In genomic region chr2:108325756-108326155, GRCh38 we compare ENCODE assay signal across 1 cellular context.
TF ChIP-seq lines count a peak whose summit lies in the region.

No MANE protein-coding gene starts in this region.

TF ChIP-seq in WTC11, 78 proteins besides CTCF, POLR2A, EP300 and RAD21 (continued from another document):
- TF ChIP-seq NFATC4 (CRISPR knock-in tag; IDR thresholded peaks at IDR 0.05) (no peak), GABPB1 (CRISPR knock-in tag; IDR thresholded peaks at IDR 0.05) (no peak), SMAD3 (CRISPR knock-in tag; IDR thresholded peaks at IDR 0.05; ENCODE audit: borderline replicate concordance) (no peak), GRHL2 (CRISPR knock-in tag; IDR thresholded peaks at IDR 0.05; ENCODE audit: insufficient replicate concordance, severe bottlenecking) (no peak), JUN (CRISPR knock-in tag; IDR thresholded peaks at IDR 0.05) (no peak), STAT6 (CRISPR knock-in tag; conservative IDR thresholded peaks at IDR 0.05; ENCODE audit: low read depth) (no peak), TEAD1 (CRISPR knock-in tag; IDR thresholded peaks at IDR 0.05) (no peak), ERG (CRISPR knock-in tag; IDR thresholded peaks at IDR 0.05) (no peak)
